In the genomic region with DNA sequence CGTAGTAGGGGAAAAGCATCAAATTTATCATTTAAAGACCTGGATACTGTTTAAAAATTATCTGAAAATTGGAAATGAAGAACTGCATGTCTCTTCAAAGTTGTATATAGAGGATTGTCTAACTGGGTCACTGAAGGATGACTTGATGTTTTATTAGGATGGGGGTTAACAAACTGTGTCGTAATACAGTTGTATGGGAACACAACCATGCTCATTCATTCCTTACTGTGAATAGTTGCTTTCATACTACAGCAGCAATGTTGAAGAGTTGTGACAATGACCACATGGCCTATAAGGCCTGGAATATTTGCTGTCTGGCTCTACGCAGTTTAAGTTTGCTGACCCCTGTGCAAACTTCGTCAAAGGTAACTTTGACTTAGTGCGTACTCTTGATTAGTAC, we compare ENCODE assay signal across 26 cellular contexts.
"Had no signal": no experiment of that assay in that cellular context is flagged by ENCODE, and none has a peak within 500 bp of the region (broad histone marks: within the 10 kb centered on the region; RNA-seq: fewer than 3 reads in every experiment).

No MANE protein-coding gene starts in this region.

- FAIRE-seq: endometrium, small intestine, urothelium cell line had no signal

- DNase-seq: caudate nucleus; cerebellar nuclear complex; cortex of kidney; effector memory CD8-positive, alpha-beta T cell; erythroblast; foreskin fibroblast; hypothalamus; immature natural killer cell; islet precursor cell; kidney glomerular epithelial cell; left ventricle myocardium superior; lower lobe of right lung; naive thymus-derived CD4-positive, alpha-beta T cell; nucleus accumbens; posterior cingulate gyrus; psoas muscle; right cardiac atrium; small intestine; stimulated activated CD4-positive, alpha-beta T cell treated with anti-CD3 and anti-CD28 coated beads, Interleukin-12 subunit alpha, Interleukin-12 subunit beta, amount 100 ng/mL, for 4 hours; stimulated activated CD4-positive, alpha-beta T cell treated with anti-CD3 and anti-CD28 coated beads, Interleukin-1b, Interleukin-23, amount 100 ng/mL, for 48 hours; stimulated activated CD4-positive, alpha-beta T cell treated with anti-CD3 and anti-CD28 coated beads, Interleukin-4, amount 100 ng/mL, for 24 hours; stimulated activated naive CD4-positive, alpha-beta T cell treated with Interleukin-2 at 50 U/mL for 16 hours; substantia nigra; upper lobe of left lung had no signal
